In the genomic region with DNA sequence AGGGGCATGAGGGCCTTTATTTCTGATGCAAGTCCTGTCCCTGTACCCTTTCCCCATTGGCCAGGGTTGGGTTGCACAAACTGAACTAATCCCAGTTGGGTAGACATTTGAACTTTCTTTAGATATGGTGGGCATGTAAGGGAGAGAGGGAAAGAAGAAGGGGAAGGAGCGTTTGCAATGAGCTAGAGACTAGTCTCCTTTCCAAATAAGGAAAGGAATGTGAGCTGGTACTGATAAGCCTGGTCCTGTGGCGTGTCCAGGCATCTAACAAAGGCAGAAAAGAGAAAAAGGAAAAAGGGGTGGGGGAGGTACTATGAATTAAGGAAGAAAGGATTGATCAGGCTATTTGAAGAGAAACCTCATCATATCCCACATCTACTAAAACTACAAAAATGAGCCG, we compare ENCODE assay signal across 23 cellular contexts.
"Had no signal": no experiment of that assay in that cellular context is flagged by ENCODE, and none has a peak within 500 bp of the region (broad histone marks: within the 10 kb centered on the region; RNA-seq: fewer than 3 reads in every experiment).

No MANE protein-coding gene starts in this region.

- H3K4me3 ChIP-seq: body of pancreas, colonic mucosa, dorsolateral prefrontal cortex, esophagus squamous epithelium, gastroesophageal sphincter, heart right ventricle, thyroid gland had no signal

- H3K9me3 ChIP-seq: body of pancreas, colonic mucosa, thyroid gland had no signal

- H3K36me3 ChIP-seq: colonic mucosa, esophagus squamous epithelium, gastroesophageal sphincter, heart right ventricle, thyroid gland had no signal

- DNase-seq: activated CD4-positive, alpha-beta memory T cell treated with anti-CD3 and anti-CD28 coated beads, Interleukin-2, amount 10 ng/mL, durations not matched to agents 7 days and 5 days; activated CD4-positive, alpha-beta T cell treated with anti-CD3 and anti-CD28 coated beads for 48 hours; activated CD4-positive, CD25-positive, alpha-beta regulatory T cell; activated effector memory CD4-positive, alpha-beta T cell treated with anti-CD3 and anti-CD28 coated beads, Interleukin-2, amount 50 U/mL, for 16 hours; activated naive CD4-positive, alpha-beta T cell treated with anti-CD3 and anti-CD28 coated beads, Interleukin-2, amount 10 ng/mL, durations not matched to agents 7 days and 5 days; body of pancreas; central memory CD4-positive, alpha-beta T cell; colonic mucosa; dorsolateral prefrontal cortex; effector memory CD8-positive, alpha-beta T cell; esophagus squamous epithelium; heart right ventricle; left colon; mesendoderm; naive thymus-derived CD4-positive, alpha-beta T cell; retina; stimulated activated CD4-positive, alpha-beta T cell treated with anti-CD3 and anti-CD28 coated beads, Interleukin-4, amount 100 ng/mL, for 1 hour; stimulated activated naive CD4-positive, alpha-beta T cell treated with Interleukin-2 at 50 U/mL for 16 hours; SW 1271; T-helper 17 cell; thyroid gland had no signal

- H3K27me3 ChIP-seq: body of pancreas, colonic mucosa, dorsolateral prefrontal cortex, gastroesophageal sphincter, heart right ventricle, thyroid gland had no signal

- H3K4me3 Mint-ChIP-seq: activated CD4-positive, alpha-beta memory T cell treated with anti-CD3 and anti-CD28 coated beads, Interleukin-2, amount 10 ng/mL, durations not matched to agents 7 days and 5 days; activated naive CD4-positive, alpha-beta T cell treated with anti-CD3 and anti-CD28 coated beads, Interleukin-2, amount 10 ng/mL, durations not matched to agents 7 days and 5 days; effector memory CD8-positive, alpha-beta T cell; naive thymus-derived CD4-positive, alpha-beta T cell; neural crest cell; T-helper 17 cell had no signal

- H3K4me1 Mint-ChIP-seq: T-helper 17 cell had no signal

- H3K27ac Mint-ChIP-seq: activated CD4-positive, alpha-beta memory T cell treated with anti-CD3 and anti-CD28 coated beads, Interleukin-2, amount 10 ng/mL, durations not matched to agents 7 days and 5 days; activated naive CD4-positive, alpha-beta T cell treated with anti-CD3 and anti-CD28 coated beads, Interleukin-2, amount 10 ng/mL, durations not matched to agents 7 days and 5 days; effector memory CD8-positive, alpha-beta T cell; naive thymus-derived CD4-positive, alpha-beta T cell; T-helper 17 cell had no signal

- H3K27me3 Mint-ChIP-seq: T-helper 17 cell had no signal

- ATAC-seq: body of pancreas; effector memory CD8-positive, alpha-beta T cell; gastroesophageal sphincter; heart right ventricle; naive thymus-derived CD4-positive, alpha-beta T cell; T-helper 17 cell had no signal

- H3K4me1 ChIP-seq: body of pancreas, colonic mucosa, esophagus squamous epithelium, gastroesophageal sphincter, thyroid gland had no signal

- H3K27ac ChIP-seq: body of pancreas, colonic mucosa, dorsolateral prefrontal cortex, esophagus squamous epithelium, gastroesophageal sphincter, heart right ventricle, thyroid gland had no signal
